In genomic region chr7:2525931-2526630, GRCh38 we compare ENCODE assay signal across 1 cellular context.
A peak's percentile ranks its signal among the peaks of the same experiment; 100 is the strongest.
TF ChIP-seq lines count a peak whose summit lies in the region.

No MANE protein-coding gene starts in this region.

TF ChIP-seq in K562, 482 proteins besides CTCF, POLR2A, EP300 and RAD21:
- TF ChIP-seq PML (IDR thresholded peaks at IDR 0.05; ENCODE audit: low read length) (no peak), SMAD2 (IDR thresholded peaks at IDR 0.05; ENCODE audit: low read depth, low read length) (no peak), KDM5B (IDR thresholded peaks at IDR 0.05; ENCODE audit: insufficient replicate concordance, low read depth, low read length) (no peak), ZBTB8A (IDR thresholded peaks at IDR 0.05; ENCODE audit: partially characterized antibody) (no peak), NONO (IDR thresholded peaks at IDR 0.05; ENCODE audit: low read depth in 2 of 2, low read length in 1 of 2) (no peak), COPS2 (conservative IDR thresholded peaks at IDR 0.05) (no peak), ZKSCAN1 (IDR thresholded peaks at IDR 0.05; ENCODE audit: low read depth, low read length) (peak; percentile 79), MTF1 (CRISPR knock-in tag; IDR thresholded peaks at IDR 0.05; ENCODE audit: borderline replicate concordance) (no peak), E2F4 (CRISPR knock-in tag; IDR thresholded peaks at IDR 0.05; ENCODE audit: low read depth) (no peak), ZBTB33 (CRISPR knock-in tag; IDR thresholded peaks at IDR 0.05) (peak; percentile 86; the same call in 1 of the 2 replicates), ZNF79 (CRISPR knock-in tag; IDR thresholded peaks at IDR 0.05; ENCODE audit: low read depth) (no peak), SMAD3 (CRISPR knock-in tag; conservative IDR thresholded peaks at IDR 0.05) (no peak), ZC3H4 (CRISPR knock-in tag; IDR thresholded peaks at IDR 0.05; ENCODE audit: borderline replicate concordance) (no peak), ID3 (CRISPR knock-in tag; IDR thresholded peaks at IDR 0.05) (no peak), ID3 (tag; IDR thresholded peaks at IDR 0.05) (no peak), ZNF174 (CRISPR knock-in tag; IDR thresholded peaks at IDR 0.05) (no peak), CBFA2T3 (IDR thresholded peaks at IDR 0.05) (no peak), TGIF2 (CRISPR knock-in tag; IDR thresholded peaks at IDR 0.05) (no peak), UBTF (IDR thresholded peaks at IDR 0.05; ENCODE audit: borderline replicate concordance in 1 of 2, low read depth in 2 of 2, low read length in 2 of 2) (peak; percentile 48 to 71; a peak in 1 of 4 replicates), C11orf30 (IDR thresholded peaks at IDR 0.05; ENCODE audit: low read depth) (no peak), TCF3 (CRISPR knock-in tag; IDR thresholded peaks at IDR 0.05) (no peak), HNRNPK (IDR thresholded peaks at IDR 0.05; ENCODE audit: low read depth, low read length, poor library complexity, severe bottlenecking) (no peak), MECOM (CRISPR knock-in tag; IDR thresholded peaks at IDR 0.05) (no peak), SMARCC2 (IDR thresholded peaks at IDR 0.05; ENCODE audit: low read depth) (no peak), ZNF436 (CRISPR knock-in tag; IDR thresholded peaks at IDR 0.05) (no peak), XRCC5 (IDR thresholded peaks at IDR 0.05; ENCODE audit: low read depth, low read length) (no peak), ZNF134 (CRISPR knock-in tag; conservative IDR thresholded peaks at IDR 0.05) (no peak), GTF2B (IDR thresholded peaks at IDR 0.05; ENCODE audit: extremely low read depth, insufficient read length) (no peak), NR3C1 (CRISPR knock-in tag; IDR thresholded peaks at IDR 0.05) (no peak), TBP (optimal IDR thresholded peaks at IDR 0.05; ENCODE audit: low read depth, low read length) (peak; percentile 22), MCM2 (IDR thresholded peaks at IDR 0.05; ENCODE audit: low read depth) (no peak), ZNF212 (CRISPR knock-in tag; IDR thresholded peaks at IDR 0.05) (no peak)
